Comparison of ENCODE assay signal across 3 cellular contexts in the genomic region with DNA sequence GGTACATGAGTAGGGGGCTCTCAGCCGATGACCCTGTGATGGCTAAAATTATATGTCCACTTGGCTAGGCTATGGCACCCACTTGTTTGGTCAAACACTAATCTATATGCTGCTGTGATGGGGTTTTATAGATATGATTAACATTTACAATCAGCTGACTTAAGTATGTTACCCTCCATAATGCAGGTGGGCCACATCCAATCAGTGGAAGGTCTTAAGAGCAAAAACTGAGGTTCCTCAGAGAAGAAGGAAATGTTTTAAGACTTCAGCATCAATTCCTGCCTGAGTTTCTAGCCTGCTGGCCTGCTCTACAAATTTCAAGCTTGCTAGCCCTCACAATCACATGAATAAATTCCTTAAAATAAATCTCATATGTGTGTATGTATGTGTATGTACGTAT.
TF ChIP-seq lines count a peak whose summit lies in the region.

No MANE protein-coding gene starts in this region.

TF ChIP-seq in HEK293, 187 proteins besides CTCF, POLR2A, EP300 and RAD21:
- TF ChIP-seq, protein P1, sequence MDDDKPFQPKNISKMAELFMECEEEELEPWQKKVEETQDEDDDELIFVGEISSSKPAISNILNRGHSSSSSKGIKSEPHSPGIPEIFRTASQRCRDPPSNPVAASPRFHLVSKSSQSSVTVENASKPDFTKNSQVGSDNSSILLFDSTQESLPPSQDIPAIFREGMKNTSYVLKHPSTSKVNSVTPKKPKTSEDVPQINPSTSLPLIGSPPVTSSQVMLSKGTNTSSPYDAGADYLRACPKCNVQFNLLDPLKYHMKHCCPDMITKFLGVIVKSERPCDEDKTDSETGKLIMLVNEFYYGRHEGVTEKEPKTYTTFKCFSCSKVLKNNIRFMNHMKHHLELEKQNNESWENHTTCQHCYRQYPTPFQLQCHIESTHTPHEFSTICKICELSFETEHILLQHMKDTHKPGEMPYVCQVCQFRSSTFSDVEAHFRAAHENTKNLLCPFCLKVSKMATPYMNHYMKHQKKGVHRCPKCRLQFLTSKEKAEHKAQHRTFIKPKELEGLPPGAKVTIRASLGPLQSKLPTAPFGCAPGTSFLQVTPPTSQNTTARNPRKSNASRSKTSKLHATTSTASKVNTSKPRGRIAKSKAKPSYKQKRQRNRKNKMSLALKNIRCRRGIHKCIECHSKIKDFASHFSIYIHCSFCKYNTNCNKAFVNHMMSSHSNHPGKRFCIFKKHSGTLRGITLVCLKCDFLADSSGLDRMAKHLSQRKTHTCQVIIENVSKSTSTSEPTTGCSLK (tag by site-specific recombination; IDR thresholded peaks at IDR 0.05) = no peak
- peak; percentile 89 for TF ChIP-seq ZNF10 (tag by site-specific recombination; IDR thresholded peaks at IDR 0.05)

TF ChIP-seq in K562, 482 proteins besides CTCF, POLR2A, EP300 and RAD21:
- TF ChIP-seq ZNF134 (CRISPR knock-in tag; conservative IDR thresholded peaks at IDR 0.05) (peak; percentile 87), MXI1 (IDR thresholded peaks at IDR 0.05; ENCODE audit: low read depth, low read length) (no peak), ETV1 (tag; conservative IDR thresholded peaks at IDR 0.05; ENCODE audit: low read depth) (no peak), ZNF76 (CRISPR knock-in tag; IDR thresholded peaks at IDR 0.05; ENCODE audit: borderline replicate concordance) (no peak), RBM14 (IDR thresholded peaks at IDR 0.05; ENCODE audit: borderline replicate concordance, insufficient read depth, low read depth, low read length) (no peak), FOXK2 (conservative IDR thresholded peaks at IDR 0.05 in 1 of 2, IDR thresholded peaks at IDR 0.05 in 1 of 2; ENCODE audit: low read depth in 2 of 2) (no peak), ZNF146 (CRISPR knock-in tag; IDR thresholded peaks at IDR 0.05; ENCODE audit: unreplicated experiment) (no peak)
- TF ChIP-seq, protein P2, sequence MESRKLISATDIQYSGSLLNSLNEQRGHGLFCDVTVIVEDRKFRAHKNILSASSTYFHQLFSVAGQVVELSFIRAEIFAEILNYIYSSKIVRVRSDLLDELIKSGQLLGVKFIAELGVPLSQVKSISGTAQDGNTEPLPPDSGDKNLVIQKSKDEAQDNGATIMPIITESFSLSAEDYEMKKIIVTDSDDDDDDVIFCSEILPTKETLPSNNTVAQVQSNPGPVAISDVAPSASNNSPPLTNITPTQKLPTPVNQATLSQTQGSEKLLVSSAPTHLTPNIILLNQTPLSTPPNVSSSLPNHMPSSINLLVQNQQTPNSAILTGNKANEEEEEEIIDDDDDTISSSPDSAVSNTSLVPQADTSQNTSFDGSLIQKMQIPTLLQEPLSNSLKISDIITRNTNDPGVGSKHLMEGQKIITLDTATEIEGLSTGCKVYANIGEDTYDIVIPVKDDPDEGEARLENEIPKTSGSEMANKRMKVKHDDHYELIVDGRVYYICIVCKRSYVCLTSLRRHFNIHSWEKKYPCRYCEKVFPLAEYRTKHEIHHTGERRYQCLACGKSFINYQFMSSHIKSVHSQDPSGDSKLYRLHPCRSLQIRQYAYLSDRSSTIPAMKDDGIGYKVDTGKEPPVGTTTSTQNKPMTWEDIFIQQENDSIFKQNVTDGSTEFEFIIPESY (CRISPR knock-in tag; IDR thresholded peaks at IDR 0.05) = no peak
- TF ChIP-seq, protein P3, sequence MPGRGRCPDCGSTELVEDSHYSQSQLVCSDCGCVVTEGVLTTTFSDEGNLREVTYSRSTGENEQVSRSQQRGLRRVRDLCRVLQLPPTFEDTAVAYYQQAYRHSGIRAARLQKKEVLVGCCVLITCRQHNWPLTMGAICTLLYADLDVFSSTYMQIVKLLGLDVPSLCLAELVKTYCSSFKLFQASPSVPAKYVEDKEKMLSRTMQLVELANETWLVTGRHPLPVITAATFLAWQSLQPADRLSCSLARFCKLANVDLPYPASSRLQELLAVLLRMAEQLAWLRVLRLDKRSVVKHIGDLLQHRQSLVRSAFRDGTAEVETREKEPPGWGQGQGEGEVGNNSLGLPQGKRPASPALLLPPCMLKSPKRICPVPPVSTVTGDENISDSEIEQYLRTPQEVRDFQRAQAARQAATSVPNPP (IDR thresholded peaks at IDR 0.05; ENCODE audit: borderline replicate concordance, insufficient read depth, insufficient read length) = no peak

TF ChIP-seq in GM12891, 5 proteins besides CTCF, POLR2A, EP300 and RAD21:
- no peak for TF ChIP-seq POLR2AphosphoS5 (IDR thresholded peaks at IDR 0.05; ENCODE audit: low read depth, low read length)
- TF ChIP-seq TAF1 (IDR thresholded peaks at IDR 0.05; ENCODE audit: low read depth, low read length) = no peak
- no peak for TF ChIP-seq POU2F2 (IDR thresholded peaks at IDR 0.05; ENCODE audit: low read depth, low read length)
- no peak for TF ChIP-seq PAX5 (IDR thresholded peaks at IDR 0.05; ENCODE audit: insufficient read depth, low read length, severe bottlenecking)
- no peak for TF ChIP-seq SPI1 (IDR thresholded peaks at IDR 0.05; ENCODE audit: low read depth, low read length)
